ENCODE assay signal across 1 cellular context in genomic region chr2:183349046-183349445, GRCh38.
TF ChIP-seq lines count a peak whose summit lies in the region.

No MANE protein-coding gene starts in this region.

TF ChIP-seq in GM12878, 131 proteins besides CTCF, POLR2A, EP300 and RAD21 (continued from another document):
- TF ChIP-seq BCLAF1 (IDR thresholded peaks at IDR 0.05) = no peak
- no peak for TF ChIP-seq MYC (IDR thresholded peaks at IDR 0.05; ENCODE audit: insufficient read depth, insufficient read length, insufficient replicate concordance, low read length, severe bottlenecking)
- TF ChIP-seq BACH1 (IDR thresholded peaks at IDR 0.05; ENCODE audit: borderline replicate concordance) = no peak
- no peak for TF ChIP-seq USF2 (IDR thresholded peaks at IDR 0.05; ENCODE audit: borderline replicate concordance, low read depth, low read length)
- TF ChIP-seq PAX5 (IDR thresholded peaks at IDR 0.05; ENCODE audit: borderline replicate concordance, low read depth, low read length) = no peak
- no peak for TF ChIP-seq BRCA1 (IDR thresholded peaks at IDR 0.05; ENCODE audit: low read depth, low read length)
- TF ChIP-seq RAD51 (IDR thresholded peaks at IDR 0.05) = no peak
- TF ChIP-seq SMAD1 (IDR thresholded peaks at IDR 0.05; ENCODE audit: low read depth, partially characterized antibody) = no peak
- no peak for TF ChIP-seq LARP7 (IDR thresholded peaks at IDR 0.05)
- no peak for TF ChIP-seq NR2C2 (IDR thresholded peaks at IDR 0.05; ENCODE audit: borderline replicate concordance, control insufficient read depth, insufficient read length, low read depth)
- TF ChIP-seq ZNF217 (IDR thresholded peaks at IDR 0.05) = no peak
